ENCODE assay signal across 12 cellular contexts in the genomic region with DNA sequence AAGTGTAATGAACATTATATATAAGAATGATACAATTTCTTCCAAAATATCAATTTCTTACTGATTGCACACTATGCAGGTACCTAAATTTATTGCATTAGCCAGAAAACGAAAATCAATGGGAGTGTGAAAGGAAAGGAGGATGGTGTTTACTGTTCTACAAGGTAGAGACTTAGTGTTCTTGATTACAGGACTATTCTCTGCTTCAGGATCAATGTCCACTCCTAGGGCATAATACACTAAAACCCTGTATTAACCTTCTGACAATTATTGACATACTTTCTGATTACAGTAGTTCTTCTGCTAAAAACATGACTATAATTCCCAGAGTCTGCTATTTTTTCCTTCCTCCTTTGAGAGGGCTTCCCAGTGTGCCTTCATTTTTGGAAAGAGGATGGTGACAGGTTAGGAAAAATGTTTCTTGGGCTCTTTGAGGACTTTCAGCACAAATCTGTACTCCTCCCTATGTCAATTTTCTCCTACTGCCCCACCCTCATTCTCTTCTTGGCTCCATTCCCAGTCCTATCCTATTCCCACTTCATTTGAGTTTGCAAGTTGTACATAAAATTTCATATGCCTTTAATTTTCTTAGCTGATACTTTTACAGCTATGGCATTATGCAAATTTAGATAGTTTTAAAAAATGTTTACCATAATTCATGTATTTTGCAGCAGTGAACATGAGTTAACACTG.
DNase-seq lines count a peak whose midpoint lies in the region; TF ChIP-seq lines count a peak whose summit lies in the region.
"Had no signal": no experiment of that assay in that cellular context is flagged by ENCODE, and none has a peak within 500 bp of the region (broad histone marks: within the 10 kb centered on the region; RNA-seq: fewer than 3 reads in every experiment).

No MANE protein-coding gene starts in this region.

- peak; percentile 9 for DNase-seq in HT-29 (ENCODE audit: low spot score)
- peak; percentile 56 for DNase-seq in NCI-H69 (lab: John Stamatoyannopoulos, UW)
- peak; percentile 16 for DNase-seq in mucosa of gallbladder (ENCODE audit: low spot score)
- no peak for DNase-seq in sigmoid colon
- no peak for DNase-seq in activated CD4-positive, alpha-beta T cell treated with anti-CD3 and anti-CD28 coated beads, Interleukin-2, amount 50 U/mL, for 48 hours
- no peak for DNase-seq in GM19238 (ENCODE audit: insufficient read length, low spot score)
- DNase-seq: Caco-2; CD8-positive, alpha-beta T cell; GOT3; H9 had no signal

- 14 to 32% methylated on average over 1 of the region's 1 CpG for WGBS in sigmoid colon, 2 donors

- TF ChIP-seq POLR2A in sigmoid colon (IDR thresholded peaks at IDR 0.05) = no peak

- no peaks in the 10 kb centered on the region for H3K4me1 ChIP-seq in sigmoid colon
- H3K4me1 ChIP-seq: A549, Caco-2 had no signal

- no peak for TF ChIP-seq CTCF in sigmoid colon (IDR thresholded peaks at IDR 0.05)

- no peaks in the 10 kb centered on the region for H3K27me3 ChIP-seq in sigmoid colon

- no peak overlapping the region for H3K27ac ChIP-seq in sigmoid colon
- H3K27ac ChIP-seq: A549 had no signal

- H3K36me3 ChIP-seq in sigmoid colon = no peaks in the 10 kb centered on the region

- no peak overlapping the region for H3K4me3 ChIP-seq in sigmoid colon
- H3K4me3 ChIP-seq: A549, GM12878 had no signal

- no peaks in the 10 kb centered on the region for H3K9me3 ChIP-seq in sigmoid colon
- H3K9me3 ChIP-seq: A549, Caco-2 had no signal

- intact Hi-C loops in sigmoid colon (cut with DNase I) = no loop called here

- TF ChIP-seq EP300 in sigmoid colon (IDR thresholded peaks at IDR 0.05) = no peak

Comparison
In these comparisons a context has a peak if more than half of its experiments do, and no peak if none do; other contexts are left out.
1. DNase-seq: peak in HT-29 (single experiment), NCI-H69 (single experiment) and mucosa of gallbladder (single experiment); none in sigmoid colon (single experiment), activated CD4-positive, alpha-beta T cell treated with anti-CD3 and anti-CD28 coated beads, Interleukin-2, amount 50 U/mL, for 48 hours (0 of 2) and GM19238 (single experiment).